Comparison of ENCODE assay signal across 9 cellular contexts in genomic region chr6:96923400-96923799, GRCh38. TPM values are rescaled to one million over a fixed set of nuclear protein-coding genes. Genes with fewer than 3 reads are reported as not detected.
DNase-seq lines count a peak whose midpoint lies in the region; ATAC-seq and TF ChIP-seq lines count a peak whose summit lies in the region.
"Had no signal": no experiment of that assay in that cellular context is flagged by ENCODE, and none has a peak within 500 bp of the region (broad histone marks: within the 10 kb centered on the region; RNA-seq: fewer than 3 reads in every experiment).

No MANE protein-coding gene starts in this region.

- no peak for TF ChIP-seq CTCF in lower lobe of right lung (IDR thresholded peaks at IDR 0.05)
- TF ChIP-seq CTCF in thoracic aorta (IDR thresholded peaks at IDR 0.05) = no peak

- DNase-seq in activated T-cell treated with anti-CD3 and anti-CD28 coated beads, Interleukin-2, amount 50 U/mL, for 24 hours = no peak
- DNase-seq in activated T-cell treated with anti-CD3 and anti-CD28 coated beads, Interleukin-2, amount 50 U/mL, for 1 hour = no peak
- DNase-seq in lower lobe of right lung (no peak), thoracic aorta (ENCODE audit: low spot score) (no peak), NCI-H1694 (lab: John Stamatoyannopoulos, UW) (no peak), H7 (no peak), NCI-H187 treated with DMSO at 0.1 percent for 48 hours (lab: John Stamatoyannopoulos, UW) (no peak)
- DNase-seq: head of caudate nucleus had no signal

- ATAC-seq in activated T-helper 17 cell treated with anti-CD3 and anti-CD28 coated beads, Interleukin-2, amount 50 U/mL, for 72 hours (replicated peaks) = no peak
- ATAC-seq in lower lobe of right lung = no peak
- no peak for ATAC-seq in thoracic aorta (ENCODE audit: insufficient number of reproducible peaks, low FRiP score, low read depth)

- no peaks in the 10 kb centered on the region for H3K9me3 Mint-ChIP-seq in activated T-cell treated with anti-CD3 and anti-CD28 coated beads, Interleukin-2, amount 50 U/mL, for 24 hours
- H3K9me3 Mint-ChIP-seq in activated T-helper 17 cell treated with anti-CD3 and anti-CD28 coated beads, Interleukin-2, amount 50 U/mL, for 72 hours = no peaks in the 10 kb centered on the region

- peak overlapping the region; percentile 62 for H3K4me3 ChIP-seq in lower lobe of right lung
- no peak overlapping the region for H3K4me3 ChIP-seq in thoracic aorta
- no peak overlapping the region; the same call in 1 of the 2 replicates for H3K4me3 ChIP-seq in H7 (ENCODE audit: insufficient read depth, low read depth, low read length)

- peaks cover 3% of the 10 kb centered on the region for H3K36me3 Mint-ChIP-seq in activated T-cell treated with anti-CD3 and anti-CD28 coated beads, Interleukin-2, amount 50 U/mL, for 24 hours (ENCODE audit: low read depth)
- H3K36me3 Mint-ChIP-seq in activated T-helper 17 cell treated with anti-CD3 and anti-CD28 coated beads, Interleukin-2, amount 50 U/mL, for 72 hours (ENCODE audit: low read depth) = no peaks in the 10 kb centered on the region

- H3K36me3 ChIP-seq in lower lobe of right lung (no peaks in the 10 kb centered on the region), thoracic aorta (no peaks in the 10 kb centered on the region), H7 (replicated peaks; ENCODE audit: control insufficient read depth, insufficient read depth, low read length) (no peaks in the 10 kb centered on the region)

- peak overlapping the region; percentile 78 for H3K27ac ChIP-seq in lower lobe of right lung
- H3K27ac ChIP-seq in thoracic aorta = peak overlapping the region; percentile 68 to 76

- H3K4me3 Mint-ChIP-seq in activated T-cell treated with anti-CD3 and anti-CD28 coated beads, Interleukin-2, amount 50 U/mL, for 24 hours = peak overlapping the region; percentile 81
- peak overlapping the region; percentile 94 for H3K4me3 Mint-ChIP-seq in activated T-helper 17 cell treated with anti-CD3 and anti-CD28 coated beads, Interleukin-2, amount 50 U/mL, for 72 hours

- no peaks in the 10 kb centered on the region for H3K27me3 Mint-ChIP-seq in activated T-cell treated with anti-CD3 and anti-CD28 coated beads, Interleukin-2, amount 50 U/mL, for 24 hours
- H3K27me3 Mint-ChIP-seq in activated T-helper 17 cell treated with anti-CD3 and anti-CD28 coated beads, Interleukin-2, amount 50 U/mL, for 72 hours = peaks cover 3% of the 10 kb centered on the region

- peaks cover 40% of the 10 kb centered on the region for H3K4me1 Mint-ChIP-seq in activated T-cell treated with anti-CD3 and anti-CD28 coated beads, Interleukin-2, amount 50 U/mL, for 24 hours (ENCODE audit: low read depth)
- H3K4me1 Mint-ChIP-seq in activated T-helper 17 cell treated with anti-CD3 and anti-CD28 coated beads, Interleukin-2, amount 50 U/mL, for 72 hours = peaks cover 18% of the 10 kb centered on the region

- H3K9me3 ChIP-seq in lower lobe of right lung (no peaks in the 10 kb centered on the region), thoracic aorta (no peaks in the 10 kb centered on the region)

- intact Hi-C loops in lower lobe of right lung (cut with DNase I) = no loop called here

- H3K27ac Mint-ChIP-seq in activated T-cell treated with anti-CD3 and anti-CD28 coated beads, Interleukin-2, amount 50 U/mL, for 24 hours = peak overlapping the region; percentile 88
- peak overlapping the region; percentile 88 for H3K27ac Mint-ChIP-seq in activated T-helper 17 cell treated with anti-CD3 and anti-CD28 coated beads, Interleukin-2, amount 50 U/mL, for 72 hours

- no peaks in the 10 kb centered on the region for H3K27me3 ChIP-seq in lower lobe of right lung (ENCODE audit: low read depth)
- no peaks in the 10 kb centered on the region for H3K27me3 ChIP-seq in thoracic aorta (replicated peaks; ENCODE audit: insufficient read depth)
- no peaks in the 10 kb centered on the region for H3K27me3 ChIP-seq in H7 (ENCODE audit: control insufficient read depth, insufficient read depth, low read length)

- H3K4me1 ChIP-seq in lower lobe of right lung (peaks cover 14% of the 10 kb centered on the region), thoracic aorta (ENCODE audit: control insufficient read depth in 1 of 2, low read depth in 2 of 2) (peaks cover 0 to 9% of the 10 kb centered on the region in 2 donors)

RNA-seq across cellular contexts. Expression of gene KLHL32, which starts 1.1 kb away (rescaled TPM):
- 1 to 10 TPM; 1.6 to 3.0 TPM for total RNA-seq in activated T-helper 17 cell treated with anti-CD3 and anti-CD28 coated beads, Interleukin-2, amount 50 U/mL, for 72 hours
- total RNA-seq in lower lobe of right lung (2.2 TPM), thoracic aorta (under 1 TPM; 0.28 to 0.41 TPM)
- 0.07 and 0.21 TPM in 2 replicates for total RNA-seq in H7 (2014; rRNA removed; shearing (Covaris generic))

RNA-seq across cellular contexts. Expression of gene NDUFAF4, which starts 25.7 kb away (rescaled TPM):
- total RNA-seq in activated T-helper 17 cell treated with anti-CD3 and anti-CD28 coated beads, Interleukin-2, amount 50 U/mL, for 72 hours = 10 to 100 TPM; 20.2 to 44.1 TPM
- total RNA-seq in lower lobe of right lung (20.4 TPM), thoracic aorta (10 to 100 TPM; 11.5 to 15.3 TPM)
- 75.4 and 90.7 TPM in 2 replicates for total RNA-seq in H7 (2014; rRNA removed; shearing (Covaris generic))
